In genomic region chr13:41648314-41648935, GRCh38 we compare ENCODE assay signal across 12 cellular contexts.
DNase-seq lines count a peak whose midpoint lies in the region; ATAC-seq and TF ChIP-seq lines count a peak whose summit lies in the region.
"Had no signal": no experiment of that assay in that cellular context is flagged by ENCODE, and none has a peak within 500 bp of the region (broad histone marks: within the 10 kb centered on the region; RNA-seq: fewer than 3 reads in every experiment).

No MANE protein-coding gene starts in this region.

- no peak for TF ChIP-seq CTCF in fibroblast of villous mesenchyme (IDR thresholded peaks at IDR 0.05; ENCODE audit: insufficient read depth, low read depth, low read length)
- TF ChIP-seq CTCF in retinal pigment epithelial cell (conservative IDR thresholded peaks at IDR 0.05; ENCODE audit: low read depth, low read length) = no peak

- no peaks in the 10 kb centered on the region for H4K20me1 ChIP-seq in GM23248 (ENCODE audit: insufficient read depth)

- H3K79me2 ChIP-seq in GM23248 (ENCODE audit: insufficient read depth) = no peaks in the 10 kb centered on the region

- ATAC-seq in GM19463 (IDR thresholded peaks at IDR 0.05; ENCODE audit: unreplicated experiment) (no peak), HG03045 (IDR thresholded peaks at IDR 0.05; ENCODE audit: unreplicated experiment) (no peak), HG02970 (IDR thresholded peaks at IDR 0.05; ENCODE audit: low FRiP score, unreplicated experiment) (no peak)

- in situ Hi-C loops in GM23248 (cut with MboI) = no loop called here

- 0 out of 2 replicates have a peak overlapping the region, but pooled peaks have one; percentile 3 for H2AFZ ChIP-seq in GM23248

- H3K4me3 ChIP-seq in GM23248 = no peak overlapping the region
- peak overlapping the region; percentile 37 for H3K4me3 ChIP-seq in SJCRH30
- no peak overlapping the region for H3K4me3 ChIP-seq in fibroblast of villous mesenchyme (ENCODE audit: low read depth, low read length)
- no peak overlapping the region for H3K4me3 ChIP-seq in retinal pigment epithelial cell (ENCODE audit: low read length)
- H3K4me3 ChIP-seq: Peyer's patch had no signal

- no peaks in the 10 kb centered on the region for H3K36me3 ChIP-seq in GM23248 (ENCODE audit: low read depth)
- H3K36me3 ChIP-seq in SJCRH30 = no peaks in the 10 kb centered on the region
- H3K36me3 ChIP-seq: Peyer's patch had no signal

- WGBS in GM23248 (ENCODE audit: low coverage in 1 of 2, low lambda C conversion rate in 2 of 2, missing lambda C conversion rate in 2 of 2), 2 experiments = 85 to 89% methylated on average over 5 of the region's 5 CpGs

- H3K4me1 ChIP-seq in GM23248 (ENCODE audit: insufficient read depth) (peaks cover 38% of the 10 kb centered on the region), SJCRH30 (peaks cover 23% of the 10 kb centered on the region)

- H3K27ac ChIP-seq in GM23248 (peak overlapping the region; percentile 34; the same call in 1 of the 2 replicates), SJCRH30 (peak overlapping the region; percentile 82)
- H3K27ac ChIP-seq: Peyer's patch had no signal

- DNase-seq in GM23248 = peak; percentile 24
- peak in 1 of 2 experiments; percentile 60 for DNase-seq in SJCRH30
- peak; percentile 53 for DNase-seq in fibroblast of villous mesenchyme (ENCODE audit: low read depth)
- peak; percentile 86 for DNase-seq in retinal pigment epithelial cell (ENCODE audit: low read depth)
- no peak for DNase-seq in NCI-H2107 treated with DMSO at 0.1 percent for 48 hours (lab: John Stamatoyannopoulos, UW; ENCODE audit: unreplicated experiment)
- DNase-seq: activated CD4-positive, alpha-beta T cell treated with anti-CD3 and anti-CD28 coated beads, Interleukin-2, amount 50 U/mL, for 48 hours; DMS79; NCI-H1436; Peyer's patch had no signal

- H3K4me2 ChIP-seq in GM23248 (ENCODE audit: unreplicated experiment) = no peak overlapping the region

- H3K9ac ChIP-seq in GM23248 = no peak overlapping the region

- peaks cover 22% of the 10 kb centered on the region; the same call in 1 of the 2 replicates for H3F3A ChIP-seq in GM23248 (ENCODE audit: insufficient read depth)

- H3K9me3 ChIP-seq in GM23248 (ENCODE audit: low read depth) (no peaks in the 10 kb centered on the region), SJCRH30 (replicated peaks) (no peaks in the 10 kb centered on the region)
- H3K9me3 ChIP-seq: Peyer's patch had no signal

- no peaks in the 10 kb centered on the region for H3K9me2 ChIP-seq in GM23248 (ENCODE audit: insufficient read depth)

- H3K27me3 ChIP-seq in GM23248 (replicated peaks; ENCODE audit: insufficient read depth) (no peaks in the 10 kb centered on the region), SJCRH30 (no peaks in the 10 kb centered on the region)
- H3K27me3 ChIP-seq: Peyer's patch had no signal
